1 cellular context compared by ENCODE assay signal in the genomic region with DNA sequence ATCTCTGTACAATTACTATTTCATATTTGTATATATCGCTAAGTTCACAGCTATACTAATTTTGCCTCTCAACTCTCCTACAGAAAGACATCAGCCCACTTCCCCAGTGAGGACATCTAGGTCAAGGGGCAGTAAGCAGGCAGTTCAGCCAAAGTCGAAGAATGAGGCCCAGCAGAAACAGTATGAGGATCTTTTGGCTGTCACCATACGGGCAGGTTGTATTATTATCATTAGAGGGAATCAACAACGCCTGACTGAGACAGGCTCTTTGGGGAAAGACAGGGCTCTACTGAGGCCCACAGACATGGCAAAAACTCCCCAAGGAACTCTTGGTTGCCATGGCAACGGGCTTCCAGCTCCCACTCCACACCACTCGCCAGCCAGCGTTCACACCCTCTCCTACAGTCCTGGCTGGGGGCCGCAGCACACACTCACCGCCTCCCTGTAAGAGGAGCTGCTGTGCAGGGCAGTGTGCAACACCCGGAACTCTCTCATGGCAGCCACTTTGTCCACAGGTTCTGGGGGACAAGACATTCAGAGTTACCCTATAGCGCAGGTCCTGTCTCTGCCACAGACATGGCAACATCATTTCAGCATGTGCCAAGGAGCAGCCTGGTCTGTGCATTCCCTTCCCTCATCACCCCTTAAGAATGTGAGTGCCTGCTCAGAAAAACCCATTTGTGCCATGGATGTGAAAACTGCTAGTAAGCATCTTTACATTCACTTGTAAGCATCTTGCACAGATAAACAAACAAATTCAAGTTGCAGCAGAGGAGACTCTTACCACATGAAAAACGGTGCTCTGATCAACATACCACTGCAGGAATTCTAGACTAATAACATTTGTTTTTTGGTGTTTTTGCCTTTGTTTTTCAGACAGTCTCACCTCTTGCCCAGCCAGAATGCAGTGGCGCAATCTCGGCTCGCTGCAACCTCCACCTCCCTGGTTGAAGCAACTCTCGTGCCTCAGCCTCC.
TF ChIP-seq lines count a peak whose summit lies in the region.

No MANE protein-coding gene starts in this region.

TF ChIP-seq in GM12878, 131 proteins besides CTCF, POLR2A, EP300 and RAD21:
- TF ChIP-seq, protein P1, sequence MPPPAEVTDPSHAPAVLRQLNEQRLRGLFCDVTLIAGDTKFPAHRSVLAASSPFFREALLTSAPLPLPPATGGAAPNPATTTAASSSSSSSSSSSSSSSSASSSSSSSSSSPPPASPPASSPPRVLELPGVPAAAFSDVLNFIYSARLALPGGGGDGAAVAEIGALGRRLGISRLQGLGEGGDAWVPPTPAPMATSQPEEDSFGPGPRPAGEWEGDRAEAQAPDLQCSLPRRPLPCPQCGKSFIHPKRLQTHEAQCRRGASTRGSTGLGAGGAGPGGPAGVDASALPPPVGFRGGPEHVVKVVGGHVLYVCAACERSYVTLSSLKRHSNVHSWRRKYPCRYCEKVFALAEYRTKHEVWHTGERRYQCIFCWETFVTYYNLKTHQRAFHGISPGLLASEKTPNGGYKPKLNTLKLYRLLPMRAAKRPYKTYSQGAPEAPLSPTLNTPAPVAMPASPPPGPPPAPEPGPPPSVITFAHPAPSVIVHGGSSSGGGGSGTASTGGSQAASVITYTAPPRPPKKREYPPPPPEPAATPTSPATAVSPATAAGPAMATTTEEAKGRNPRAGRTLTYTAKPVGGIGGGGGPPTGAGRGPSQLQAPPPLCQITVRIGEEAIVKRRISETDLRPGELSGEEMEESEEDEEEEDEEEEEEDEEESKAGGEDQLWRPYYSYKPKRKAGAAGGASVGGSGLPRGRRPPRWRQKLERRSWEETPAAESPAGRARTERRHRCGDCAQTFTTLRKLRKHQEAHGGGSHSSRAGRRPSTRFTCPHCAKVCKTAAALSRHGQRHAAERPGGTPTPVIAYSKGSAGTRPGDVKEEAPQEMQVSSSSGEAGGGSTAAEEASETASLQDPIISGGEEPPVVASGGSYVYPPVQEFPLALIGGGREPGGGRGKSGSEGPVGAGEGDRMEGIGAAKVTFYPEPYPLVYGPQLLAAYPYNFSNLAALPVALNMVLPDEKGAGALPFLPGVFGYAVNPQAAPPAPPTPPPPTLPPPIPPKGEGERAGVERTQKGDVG (CRISPR knock-in tag; IDR thresholded peaks at IDR 0.05) = no peak
- peak; percentile 49; the same call in 1 of the 2 replicates for TF ChIP-seq BMI1 (IDR thresholded peaks at IDR 0.05; ENCODE audit: borderline replicate concordance)
